Comparison of ENCODE assay signal across 8 cellular contexts in genomic region chr12:56636118-56636674, GRCh38. TPM values are rescaled to one million over a fixed set of nuclear protein-coding genes. Genes with fewer than 3 reads are reported as not detected.
DNase-seq lines count a peak whose midpoint lies in the region; ATAC-seq, FAIRE-seq and TF ChIP-seq lines count a peak whose summit lies in the region.

No MANE protein-coding gene starts in this region.

- FAIRE-seq in GM19239 (lab: Jason Lieb, UNC), result peak; percentile 96

- 0 to 1% methylated on average over 11 of the region's 11 CpGs for WGBS in lung, 2 donors

- H3K27ac ChIP-seq in duodenal mucosa (ENCODE audit: low read depth, low read length) (peak overlapping the region; percentile 98), lung (ENCODE audit: low read depth in 1 of 2, low read length in 1 of 2) (peak overlapping the region; percentile 77 to 95)

- H3K9me3 ChIP-seq in BE2C (no peaks in the 10 kb centered on the region), duodenal mucosa (ENCODE audit: control insufficient read depth in 1 of 2, low read length in 2 of 2) (no peaks in the 10 kb centered on the region), lung (ENCODE audit: control insufficient read depth in 2 of 2, insufficient read depth in 1 of 2, low read length in 1 of 2) (no peaks in the 10 kb centered on the region)

- H3K4me3 ChIP-seq in BE2C (ENCODE audit: low read depth, low read length) (peak overlapping the region; percentile 88), duodenal mucosa (ENCODE audit: low read depth in 1 of 2, low read length in 2 of 2) (peak overlapping the region; percentile 81 to 88), lung (peak overlapping the region; percentile 74)

- peak; percentile 92 for DNase-seq in BE2C
- peak; percentile 74 for DNase-seq in GM19239 (ENCODE audit: insufficient read length, low spot score)
- DNase-seq in NCI-H69 (lab: John Stamatoyannopoulos, UW), result peak; percentile 93
- peak; percentile 84 to 86 for DNase-seq in activated CD4-positive, alpha-beta T cell treated with anti-CD3 and anti-CD28 coated beads, Interleukin-2, amount 50 U/mL, for 4 hours
- peak; percentile 92 for DNase-seq in lung (ENCODE audit: low spot score)
- peak; percentile 65 to 90 (median 76) for DNase-seq in stimulated activated CD4-positive, alpha-beta T cell treated with anti-CD3 and anti-CD28 coated beads, TNF-alpha, amount 100 ng/mL, for 48 hours (ENCODE audit: low read depth in 3 of 3)

- TF ChIP-seq CTCF in BE2C (IDR thresholded peaks at IDR 0.05; ENCODE audit: low read depth, low read length) (no peak), lung (IDR thresholded peaks at IDR 0.05; ENCODE audit: control extremely low read depth, extremely low read depth) (no peak)

- peak; percentile 39 for ATAC-seq in HG03442 (IDR thresholded peaks at IDR 0.05; ENCODE audit: unreplicated experiment)
- peak; percentile 75 for ATAC-seq in lung (ENCODE audit: insufficient read depth, low FRiP score)

- peak overlapping the region; percentile 94 to 100 for H3K9ac ChIP-seq in duodenal mucosa (ENCODE audit: low read depth in 1 of 2, low read length in 2 of 2)

- H3K4me1 ChIP-seq in BE2C (peaks cover 15% of the 10 kb centered on the region), duodenal mucosa (ENCODE audit: control insufficient read depth in 1 of 2, insufficient read depth in 2 of 2, low read length in 2 of 2) (peaks cover 33 to 40% of the 10 kb centered on the region in 2 donors), lung (ENCODE audit: control insufficient read depth in 2 of 2, insufficient read depth in 2 of 2, low read length in 2 of 2) (peaks cover 15 to 17% of the 10 kb centered on the region in 2 donors)

- H3K36me3 ChIP-seq in BE2C, result peaks cover 33% of the 10 kb centered on the region
- H3K36me3 ChIP-seq in duodenal mucosa (ENCODE audit: control insufficient read depth in 1 of 2, insufficient read depth in 2 of 2, low read length in 2 of 2), result peaks cover 23 to 36% of the 10 kb centered on the region in 2 donors
- peaks cover 22 to 30% of the 10 kb centered on the region in 2 donors for H3K36me3 ChIP-seq in lung (ENCODE audit: control insufficient read depth in 2 of 2, insufficient read depth in 2 of 2, low read length in 2 of 2)

- H3K27me3 ChIP-seq in BE2C, result no peaks in the 10 kb centered on the region
- no peaks in the 10 kb centered on the region for H3K27me3 ChIP-seq in duodenal mucosa (ENCODE audit: control insufficient read depth in 1 of 2, insufficient read depth in 2 of 2, low read length in 2 of 2)
- no peaks in the 10 kb centered on the region for H3K27me3 ChIP-seq in lung (ENCODE audit: control insufficient read depth, insufficient read depth)

RNA-seq across cellular contexts. Expression of gene BAZ2A, which starts 6.1 kb away (rescaled TPM):
- 126 TPM for polyA plus RNA-seq in BE2C (2012; ENCODE audit: insufficient read depth, insufficient read length, low read depth)
- total RNA-seq in lung, result 10 to 100 TPM; 81.4 to 92.0 TPM
- polyA plus RNA-seq in lung, result 10 to 100 TPM; 31.3 to 39.6 TPM

RNA-seq across cellular contexts. Expression of gene ATP5F1B, which starts 9.6 kb away (rescaled TPM):
- polyA plus RNA-seq in BE2C (2012; ENCODE audit: insufficient read depth, insufficient read length, low read depth), result 2,479 TPM
- 100 to 1,000 TPM; 249 to 529 TPM for total RNA-seq in lung
- 100 to 1,000 TPM; 216 to 537 TPM for polyA plus RNA-seq in lung

RNA-seq across cellular contexts. Expression of gene PTGES3, which starts 51.9 kb away (rescaled TPM):
- 219 TPM for polyA plus RNA-seq in BE2C (2012; ENCODE audit: insufficient read depth, insufficient read length, low read depth)
- 100 to 1,000 TPM; 155 to 180 TPM for total RNA-seq in lung
- 100 to 1,000 TPM in 1 of 2 donors, 10 to 100 TPM in 1; 88.6 to 149 TPM for polyA plus RNA-seq in lung

Comparison
In these comparisons a context has a peak if more than half of its experiments do, and no peak if none do; other contexts are left out.
1. Peak in every context shown above with its lines: DNase-seq, ATAC-seq, H3K4me3 ChIP-seq and H3K27ac ChIP-seq.